31 cellular contexts compared by ENCODE assay signal in the genomic region with DNA sequence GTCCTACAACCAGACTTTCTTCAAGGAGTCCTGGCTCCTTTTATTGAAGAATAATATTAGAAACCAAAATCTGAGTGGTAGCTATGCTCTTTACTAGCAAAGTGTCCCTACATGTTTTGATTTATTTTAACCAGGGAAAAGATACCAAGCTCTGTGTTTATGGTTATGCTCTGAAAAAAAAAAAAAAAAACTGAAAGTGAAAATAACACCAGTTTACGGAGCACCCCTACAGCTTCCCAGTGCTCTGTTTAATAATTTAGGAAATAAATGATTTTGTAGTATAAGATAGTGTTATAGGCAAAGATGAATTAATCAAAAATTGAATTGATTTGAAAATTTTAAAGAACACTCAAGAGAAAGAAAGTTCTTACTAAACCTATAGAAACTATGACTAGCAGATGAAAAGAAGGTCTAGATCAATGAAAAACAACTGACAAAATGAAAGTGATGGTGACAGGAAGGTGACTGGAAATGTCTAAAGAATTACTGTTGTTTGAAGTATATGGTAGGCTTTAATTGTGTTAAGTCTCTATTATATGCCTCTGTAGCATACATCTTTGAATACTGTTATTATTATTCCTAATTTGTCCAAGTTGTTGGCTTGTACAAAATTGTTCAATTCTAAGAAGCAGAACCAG.
"Had no signal": no experiment of that assay in that cellular context is flagged by ENCODE, and none has a peak within 500 bp of the region (broad histone marks: within the 10 kb centered on the region; RNA-seq: fewer than 3 reads in every experiment).

No MANE protein-coding gene starts in this region.

- H3K9me3 ChIP-seq: testis, uterus had no signal

- H3K36me3 Mint-ChIP-seq: activated naive CD4-positive, alpha-beta T cell treated with anti-CD3 and anti-CD28 coated beads, Interleukin-2, amount 50 U/mL, for 72 hours; naive thymus-derived CD8-positive, alpha-beta T cell had no signal

- H3K27me3 ChIP-seq: ascending aorta, brain microvascular endothelial cell, hepatocyte, left lung, sigmoid colon, testis, uterus had no signal

- ATAC-seq: activated CD4-positive, alpha-beta T cell treated with anti-CD3 and anti-CD28 coated beads for 36 hours; activated naive CD4-positive, alpha-beta T cell treated with anti-CD3 and anti-CD28 coated beads, Interleukin-2, amount 50 U/mL, for 72 hours; activated T-helper 17 cell treated with anti-CD3 and anti-CD28 coated beads, Interleukin-2, amount 50 U/mL, for 72 hours; esophagus mucosa; left lung; naive thymus-derived CD8-positive, alpha-beta T cell had no signal

- H3K4me3 Mint-ChIP-seq: activated B cell treated with CpG ODN at 0.5 μM for 24 hours; activated CD4-positive, alpha-beta T cell treated with anti-CD3 and anti-CD28 coated beads for 36 hours; activated T-cell treated with anti-CD3 and anti-CD28 coated beads, Interleukin-2, amount 50 U/mL, for 24 hours; activated T-helper 17 cell treated with anti-CD3 and anti-CD28 coated beads, Interleukin-2, amount 50 U/mL, for 72 hours; mesothelial cell of epicardium; naive thymus-derived CD8-positive, alpha-beta T cell had no signal

- H3K27ac Mint-ChIP-seq: activated B cell treated with CpG ODN at 0.5 μM for 24 hours; activated CD4-positive, alpha-beta T cell treated with anti-CD3 and anti-CD28 coated beads for 36 hours; activated naive CD4-positive, alpha-beta T cell treated with anti-CD3 and anti-CD28 coated beads, Interleukin-2, amount 50 U/mL, for 72 hours; activated T-cell treated with anti-CD3 and anti-CD28 coated beads, Interleukin-2, amount 50 U/mL, for 24 hours; activated T-helper 17 cell treated with anti-CD3 and anti-CD28 coated beads, Interleukin-2, amount 50 U/mL, for 72 hours; immature natural killer cell; mesothelial cell of epicardium; naive thymus-derived CD8-positive, alpha-beta T cell; progenitor cell of endocrine pancreas had no signal

- H3K27ac ChIP-seq: ascending aorta, brain microvascular endothelial cell, hepatocyte, left lung, sigmoid colon, testis, uterus had no signal

- H3K9me3 Mint-ChIP-seq: activated B cell treated with CpG ODN at 0.5 μM for 24 hours had no signal

- H3K27me3 Mint-ChIP-seq: activated B cell treated with CpG ODN at 0.5 μM for 24 hours; activated CD4-positive, alpha-beta T cell treated with anti-CD3 and anti-CD28 coated beads for 36 hours; activated T-cell treated with anti-CD3 and anti-CD28 coated beads, Interleukin-2, amount 50 U/mL, for 24 hours; activated T-helper 17 cell treated with anti-CD3 and anti-CD28 coated beads, Interleukin-2, amount 50 U/mL, for 72 hours; naive thymus-derived CD8-positive, alpha-beta T cell; progenitor cell of endocrine pancreas had no signal

- H3K79me2 ChIP-seq: hepatocyte had no signal

- DNase-seq: activated B cell treated with CpG ODN at 0.5 μM for 24 hours; activated CD4-positive, alpha-beta T cell treated with anti-CD3 and anti-CD28 coated beads for 36 hours; activated CD4-positive, alpha-beta T cell treated with anti-CD3 and anti-CD28 coated beads, Interleukin-2, amount 50 U/mL, for 4 hours; activated CD8-positive, alpha-beta memory T cell treated with anti-CD3 and anti-CD28 coated beads for 24 hours; activated CD8-positive, alpha-beta memory T cell treated with anti-CD3 and anti-CD28 coated beads, Interleukin-2, amount 50 U/mL, for 4 hours; activated T-cell treated with anti-CD3 and anti-CD28 coated beads, Interleukin-2, amount 50 U/mL, for 24 hours; brain microvascular endothelial cell; caudate nucleus; dermis blood vessel endothelial cell; effector memory CD4-positive, alpha-beta T cell; foreskin melanocyte; immature natural killer cell; kidney glomerular epithelial cell; left lung; naive thymus-derived CD8-positive, alpha-beta T cell; retina; sigmoid colon; stimulated activated CD4-positive, alpha-beta T cell treated with anti-CD3 and anti-CD28 coated beads, Interleukin-15, amount 100 ng/mL, for 24 hours; stimulated activated naive CD4-positive, alpha-beta T cell; testis; trophoblast cell; uterus had no signal

- H3K4me1 Mint-ChIP-seq: activated B cell treated with CpG ODN at 0.5 μM for 24 hours; activated CD4-positive, alpha-beta T cell treated with anti-CD3 and anti-CD28 coated beads for 36 hours; activated T-helper 17 cell treated with anti-CD3 and anti-CD28 coated beads, Interleukin-2, amount 50 U/mL, for 72 hours; immature natural killer cell; mesothelial cell of epicardium; naive thymus-derived CD8-positive, alpha-beta T cell had no signal

- H2AFZ ChIP-seq: hepatocyte had no signal

- H3K36me3 ChIP-seq: ascending aorta, brain microvascular endothelial cell, left lung, sigmoid colon, uterus had no signal

- H3K4me2 ChIP-seq: hepatocyte, smooth muscle cell had no signal

- H3K4me1 ChIP-seq: ascending aorta, left lung, sigmoid colon, testis, uterus had no signal

- H3K4me3 ChIP-seq: ascending aorta, hepatocyte, left lung, lung, sigmoid colon, smooth muscle cell, testis, uterus had no signal
